1 cellular context compared by ENCODE assay signal in the genomic region with DNA sequence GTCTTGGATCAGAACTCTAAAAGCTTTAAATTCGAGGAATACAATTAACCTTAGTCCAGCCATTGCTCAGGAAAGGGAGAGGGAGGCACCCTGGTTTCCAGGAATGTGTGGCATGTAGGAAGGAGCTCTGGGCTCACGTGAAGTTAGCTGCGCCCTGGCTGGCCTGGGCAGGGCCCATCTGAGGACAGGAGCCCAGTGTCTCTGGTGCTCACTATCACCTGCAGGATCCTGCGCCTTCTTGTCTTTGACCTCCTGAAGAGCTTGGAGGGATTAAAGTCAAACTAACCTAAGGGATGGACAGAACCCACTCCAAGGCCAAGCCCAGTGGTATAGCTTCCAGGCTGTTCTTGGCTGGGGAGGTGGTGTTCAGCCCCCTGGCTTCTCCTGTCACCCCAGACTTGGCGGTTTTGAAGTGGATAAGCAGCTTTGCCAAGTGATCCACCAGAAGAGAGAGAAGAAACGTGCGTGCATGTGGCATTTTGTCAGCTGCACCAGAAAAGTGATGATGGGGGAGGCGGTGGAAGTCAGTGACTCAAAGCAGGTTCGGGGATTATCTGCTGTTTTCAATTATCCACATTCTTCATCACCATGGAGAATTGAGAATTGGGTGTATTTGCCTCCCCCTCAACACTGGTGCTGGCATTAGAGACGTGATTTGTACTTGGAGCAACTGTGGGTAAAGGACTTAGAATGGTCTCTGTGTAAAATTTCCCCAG.
TF ChIP-seq lines count a peak whose summit lies in the region.

No MANE protein-coding gene starts in this region.

TF ChIP-seq in SK-N-SH treated with all-trans-retinoic acid at 6 μM for 48 hours, 23 proteins besides CTCF, POLR2A, EP300 and RAD21 (continued from another document):
- TF ChIP-seq CSRNP3 (CRISPR knock-in tag; IDR thresholded peaks at IDR 0.05) (no peak), SNAI2 (CRISPR knock-in tag; IDR thresholded peaks at IDR 0.05) (no peak)
